9 cellular contexts compared by ENCODE assay signal in genomic region chr15:58473720-58474119, GRCh38. TPM values are rescaled to one million over a fixed set of nuclear protein-coding genes. Genes with fewer than 3 reads are reported as not detected.
DNase-seq lines count a peak whose midpoint lies in the region; ATAC-seq and TF ChIP-seq lines count a peak whose summit lies in the region.
"Had no signal": no experiment of that assay in that cellular context is flagged by ENCODE, and none has a peak within 500 bp of the region (broad histone marks: within the 10 kb centered on the region; RNA-seq: fewer than 3 reads in every experiment).

No MANE protein-coding gene starts in this region.

- no peaks in the 10 kb centered on the region for H3K27me3 Mint-ChIP-seq in T-helper 17 cell

- peak; percentile 39 for TF ChIP-seq POLR2A in GM18505 (IDR thresholded peaks at IDR 0.05; ENCODE audit: borderline replicate concordance, extremely low read depth, insufficient read depth, insufficient read length)

- no TSS peak for BruUV-seq in A673 (replicated peaks; lab: Mats Ljungman, UMichigan)

- DNase-seq in A673 (ENCODE audit: low spot score) (peak; percentile 55), T-helper 17 cell (no peak), foreskin fibroblast (peak; percentile 33 to 57), NAMALWA (ENCODE audit: low spot score) (no peak), posterior vena cava (ENCODE audit: low spot score) (no peak)

- POLR2A ChIA-PET in A673 (lab: Charles Lee; ENCODE audit: low non-redundant PET) = no interaction called here

- TF ChIP-seq CTCF in A673 (conservative IDR thresholded peaks at IDR 0.05; ENCODE audit: low read depth, low read length) (no peak), foreskin fibroblast (IDR thresholded peaks at IDR 0.05; ENCODE audit: low read depth, low read length) (no peak)

- H3K9me3 ChIP-seq in A673 (ENCODE audit: low read depth, low read length, poor library complexity, severe bottlenecking) (no peaks in the 10 kb centered on the region), T-helper 17 cell (ENCODE audit: control insufficient read depth, low read length, poor library complexity, severe bottlenecking) (no peaks in the 10 kb centered on the region)

- H3K36me3 Mint-ChIP-seq in T-helper 17 cell (ENCODE audit: low read depth) = no peaks in the 10 kb centered on the region

- no peaks in the 10 kb centered on the region for H3K36me3 ChIP-seq in A673 (ENCODE audit: insufficient read depth, low read length, poor library complexity, severe bottlenecking)

- no peaks in the 10 kb centered on the region for H3K27me3 ChIP-seq in A673 (replicated peaks; ENCODE audit: insufficient read depth, low read depth, low read length, poor library complexity)

- CTCF ChIA-PET in A673 (lab: Charles Lee) = no interaction called here

- peaks cover 45% of the 10 kb centered on the region for H3K4me1 Mint-ChIP-seq in T-helper 17 cell

- no peak overlapping the region for H3K4me3 ChIP-seq in A673 (ENCODE audit: low read depth, low read length, poor library complexity, severe bottlenecking)
- no peak overlapping the region for H3K4me3 ChIP-seq in foreskin fibroblast (ENCODE audit: low read depth in 1 of 2, low read length in 2 of 2)

- peak overlapping the region; percentile 75 for H3K4me3 Mint-ChIP-seq in T-helper 17 cell

- ATAC-seq in GM18505 (IDR thresholded peaks at IDR 0.05; ENCODE audit: unreplicated experiment) = no peak
- peak; percentile 47 for ATAC-seq in T-helper 17 cell
- ATAC-seq in HG03565 (IDR thresholded peaks at IDR 0.05; ENCODE audit: unreplicated experiment) = no peak
- no peak for ATAC-seq in GM21528 (IDR thresholded peaks at IDR 0.05; ENCODE audit: low FRiP score, unreplicated experiment)

- peak overlapping the region; percentile 93 for H3K27ac ChIP-seq in A673 (ENCODE audit: low read depth, low read length, poor library complexity, severe bottlenecking)
- H3K27ac ChIP-seq: VCaP had no signal

- intact Hi-C loops in A673 (cut with micrococcal nuclease; ENCODE audit: unreplicated experiment) (loop anchor here (5.0 kb wide), 2 partner anchors 141 to 274 kb away; partner anchors contain the start of gene ADAM10), posterior vena cava (cut with DNase I) (no loop called here)

- peak overlapping the region; percentile 90 for H3K27ac Mint-ChIP-seq in T-helper 17 cell

- peaks cover 85% of the 10 kb centered on the region for H3K4me1 ChIP-seq in A673 (ENCODE audit: insufficient read depth, low read length, poor library complexity, severe bottlenecking)

RNA-seq across cellular contexts. Expression of gene LIPC, which starts 41.9 kb away (rescaled TPM):
- not detected in 2 replicates for total RNA-seq in A673 (2021)
- total RNA-seq in T-helper 17 cell = 1 to 10 TPM; 1.0 to 3.2 TPM
- 1 to 10 TPM in 1 of 2 donors, under 1 TPM in 1; 0.14 to 1.2 TPM for total RNA-seq in posterior vena cava

Comparison
In these comparisons a context has a peak if more than half of its experiments do, and no peak if none do; other contexts are left out.
1. DNase-seq: peak in A673 (single experiment) and foreskin fibroblast (2 of 2); none in T-helper 17 cell (0 of 3), NAMALWA (single experiment) and posterior vena cava (single experiment).